Comparison of ENCODE assay signal across 7 cellular contexts in genomic region chr2:174546519-174547506, GRCh38. TPM values are rescaled to one million over a fixed set of nuclear protein-coding genes. Genes with fewer than 3 reads are reported as not detected.
DNase-seq lines count a peak whose midpoint lies in the region; ATAC-seq lines count a peak whose summit lies in the region.

No MANE protein-coding gene starts in this region.

- DNase-seq in DMS53 (lab: John Stamatoyannopoulos, UW) (peak; percentile 92), HCEC 1CT (peak; percentile 46), RPMI7951 (ENCODE audit: low read depth) (peak; percentile 41), lung microvascular endothelial cell (ENCODE audit: low read depth in 2 of 2) (peak; percentile 24 to 38), retina (no peak), NCI-H187 treated with DMSO at 0.1 percent for 48 hours (lab: John Stamatoyannopoulos, UW) (no peak)
- DNase-seq in central memory CD8-positive, alpha-beta T cell (ENCODE audit: low spot score in 2 of 2) = no peak

- peak overlapping the region; percentile 38 for H3K27ac Mint-ChIP-seq in central memory CD8-positive, alpha-beta T cell (ENCODE audit: low read depth)

- H3K4me3 Mint-ChIP-seq in central memory CD8-positive, alpha-beta T cell = no peak overlapping the region

- no peaks in the 10 kb centered on the region for H3K9me3 Mint-ChIP-seq in central memory CD8-positive, alpha-beta T cell

- H3K4me1 Mint-ChIP-seq in central memory CD8-positive, alpha-beta T cell = peaks cover 13% of the 10 kb centered on the region

- ATAC-seq in central memory CD8-positive, alpha-beta T cell (replicated peaks; ENCODE audit: extremely low read depth, poor library complexity, severe bottlenecking) = peak; percentile 32

- no peaks in the 10 kb centered on the region for H3K27me3 Mint-ChIP-seq in central memory CD8-positive, alpha-beta T cell

- H3K36me3 Mint-ChIP-seq in central memory CD8-positive, alpha-beta T cell (ENCODE audit: insufficient read depth) = peaks cover under 1% of the 10 kb centered on the region

RNA-seq across cellular contexts. Expression of gene WIPF1, which starts 50.8 kb away (rescaled TPM):
- 30.8 and 35.3 TPM in 2 replicates for total RNA-seq in RPMI7951 (2014; rRNA removed; shearing (Covaris generic))
- total RNA-seq in lung microvascular endothelial cell = 7.3 and 8.1 TPM in 2 replicates

RNA-seq across cellular contexts. Expression of gene GPR155, which starts 60.0 kb away (rescaled TPM):
- total RNA-seq in RPMI7951 (2014; rRNA removed; shearing (Covaris generic)) = 2.4 and 2.9 TPM in 2 replicates
- total RNA-seq in lung microvascular endothelial cell = 0.65 and 0.99 TPM in 2 replicates

Comparison
In these comparisons a context has a peak if more than half of its experiments do, and no peak if none do; other contexts are left out.
1. DNase-seq: peak in DMS53 (single experiment), HCEC 1CT (single experiment), RPMI7951 (single experiment) and lung microvascular endothelial cell (2 of 2); none in central memory CD8-positive, alpha-beta T cell (0 of 2), retina (single experiment) and NCI-H187 treated with DMSO at 0.1 percent for 48 hours (single experiment).